20 cellular contexts compared by ENCODE assay signal in the genomic region with DNA sequence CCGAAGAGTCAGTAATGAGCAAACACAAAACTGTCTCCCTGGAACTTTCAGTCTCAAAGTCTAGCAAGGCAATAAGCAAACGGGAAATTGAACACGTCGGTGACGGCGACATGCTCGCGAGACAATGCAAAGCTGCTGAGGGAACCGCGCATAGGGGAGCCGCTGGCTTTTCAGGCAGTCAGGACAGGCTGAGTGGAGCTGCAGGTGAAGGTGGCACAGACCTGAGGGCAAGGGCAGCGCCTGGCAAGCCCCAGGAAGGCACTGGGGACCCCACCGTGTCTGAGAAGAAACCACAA. TPM values are rescaled to one million over a fixed set of nuclear protein-coding genes. Genes with fewer than 3 reads are reported as not detected.
A peak's percentile ranks its signal among the peaks of the same experiment; 100 is the strongest.
DNase-seq lines count a peak whose midpoint lies in the region; ATAC-seq, FAIRE-seq and TF ChIP-seq lines count a peak whose summit lies in the region.
"Had no signal": no experiment of that assay in that cellular context is flagged by ENCODE, and none has a peak within 500 bp of the region (broad histone marks: within the 10 kb centered on the region; RNA-seq: fewer than 3 reads in every experiment).

No MANE protein-coding gene starts in this region.

- H3K9ac ChIP-seq in HepG2 (ENCODE audit: insufficient read depth, low read depth, low read length) = no peak overlapping the region

- H3K4me3 Mint-ChIP-seq in nephron = peak overlapping the region in 2 of 3 experiments; percentile 26 to 48
- H3K4me3 Mint-ChIP-seq: central memory CD8-positive, alpha-beta T cell; memory B cell had no signal

- TF ChIP-seq CTCF in HepG2 (CRISPR knock-in tag; IDR thresholded peaks at IDR 0.05) (no peak), right lobe of liver (IDR thresholded peaks at IDR 0.05) (no peak), nephron (IDR thresholded peaks at IDR 0.05; ENCODE audit: unreplicated experiment in 3 of 3) (no peak)

- no peak for TF ChIP-seq EP300 in HepG2 (IDR thresholded peaks at IDR 0.05; ENCODE audit: low read depth in 2 of 2, low read length in 2 of 2)
- no peak for TF ChIP-seq EP300 in HepG2 (CRISPR knock-in tag; IDR thresholded peaks at IDR 0.05; ENCODE audit: borderline replicate concordance)

- H3K27ac ChIP-seq in HepG2 (ENCODE audit: extremely low read length, insufficient read depth, low read length) (no peak overlapping the region), right lobe of liver (no peak overlapping the region), caudate nucleus (ENCODE audit: low read depth, low read length) (no peak overlapping the region)
- H3K27ac ChIP-seq: HL-60 had no signal

- POLR2A ChIA-PET in HepG2 (lab: Yijun Ruan, JAX) = no interaction called here

- H3K4me1 Mint-ChIP-seq in nephron = peaks cover 32% of the 10 kb centered on the region

- no peak overlapping the region for H3K27ac Mint-ChIP-seq in nephron
- H3K27ac Mint-ChIP-seq: memory B cell had no signal

- BruUV-seq in HepG2 (replicated peaks; lab: Mats Ljungman, UMichigan) = no TSS peak

- H3K79me2 ChIP-seq in HepG2 (ENCODE audit: insufficient read depth, low read length) = peaks cover 39% of the 10 kb centered on the region

- H3K36me3 ChIP-seq in HepG2 (replicated peaks in 1 of 2; ENCODE audit: control insufficient read depth in 1 of 2, insufficient read depth in 2 of 2, low read length in 2 of 2) (peaks cover 9 to 36% of the 10 kb centered on the region in 2 experiments; a peak in 4 of 5 replicates), right lobe of liver (peaks cover 0 to 9% (median 4%) of the 10 kb centered on the region in 4 donors)

- no peak for TF ChIP-seq POLR2A in HepG2 (IDR thresholded peaks at IDR 0.05; ENCODE audit: insufficient read depth in 1 of 2, low read depth in 2 of 2, low read length in 2 of 2)
- TF ChIP-seq POLR2A in right lobe of liver (IDR thresholded peaks at IDR 0.05) = no peak

- CTCF ChIA-PET in HepG2 (lab: Yijun Ruan, JAX; ENCODE audit: low intra/inter-chr PET ratio, low total read pairs) = no interaction called here

- H2AFZ ChIP-seq in HepG2 (ENCODE audit: low read length) = no peak overlapping the region

- no peak overlapping the region for H3K4me2 ChIP-seq in HepG2 (ENCODE audit: low read depth, low read length)

- no peak for TF ChIP-seq RAD21 in HepG2 (CRISPR knock-in tag; IDR thresholded peaks at IDR 0.05)

- no peak for FAIRE-seq in HepG2 (lab: Jason Lieb, UNC)
- FAIRE-seq: frontal cortex had no signal

- H3K36me3 Mint-ChIP-seq in nephron (ENCODE audit: low read depth) = peaks cover 19% of the 10 kb centered on the region
- H3K36me3 Mint-ChIP-seq: natural killer cell had no signal

- no peak for DNase-seq in HepG2 (ENCODE audit: low spot score)
- no peak for DNase-seq in right lobe of liver
- no peak for DNase-seq in stimulated activated CD4-positive, alpha-beta T cell treated with anti-CD3 and anti-CD28 coated beads, Interleukin-4, amount 100 ng/mL, for 4 hours
- no peak for DNase-seq in caudate nucleus (lab: John Stamatoyannopoulos, UW)
- DNase-seq: activated naive CD4-positive, alpha-beta T cell treated with Interleukin-2 at 50 U/mL for 16 hours; CD4-positive, CD25-positive, alpha-beta regulatory T cell; DMS79; erythroblast; H7; kidney glomerular epithelial cell; natural killer cell; NCI-H1694; OCI-M1 had no signal

- no peak for ATAC-seq in HepG2
- no peak for ATAC-seq in right lobe of liver
- ATAC-seq in GM19324 (IDR thresholded peaks at IDR 0.05; ENCODE audit: low FRiP score, unreplicated experiment) = no peak
- ATAC-seq: natural killer cell had no signal

- H3K9me3 Mint-ChIP-seq in nephron = no peaks in the 10 kb centered on the region
- H3K9me3 Mint-ChIP-seq: CD4-positive, CD25-positive, alpha-beta regulatory T cell; central memory CD8-positive, alpha-beta T cell; IgD-negative memory B cell; memory B cell; natural killer cell had no signal

- H3K9me3 ChIP-seq in HepG2 (ENCODE audit: low read length) (no peaks in the 10 kb centered on the region), right lobe of liver (no peaks in the 10 kb centered on the region)

- in situ Hi-C loops in HepG2 (cut with HindIII; ENCODE audit: extremely low pct_ligation_motif_present, low pct_unique_long_range_greater_than_20kb) = no loop called here

- H3K4me1 ChIP-seq in HepG2 (ENCODE audit: insufficient read depth, low read length) (peaks cover 17% of the 10 kb centered on the region), right lobe of liver (peaks cover 0 to 22% (median 0%) of the 10 kb centered on the region in 4 donors)

- H4K20me1 ChIP-seq in HepG2 (ENCODE audit: insufficient read depth, low read length) = peaks cover 10% of the 10 kb centered on the region; the same call in 1 of the 2 replicates

- intact Hi-C loops in HepG2 (cut with micrococcal nuclease; ENCODE audit: unreplicated experiment) (no loop called here), right lobe of liver (cut with DNase I) (no loop called here)

- 92% methylated on average over 12 of the region's 13 CpGs for WGBS in HepG2 (ENCODE audit: low lambda C conversion rate)
- WGBS in right lobe of liver (ENCODE audit: insufficient coverage, low coverage, low lambda C conversion rate, missing lambda C conversion rate) = 88% methylated on average over 10 of the region's 13 CpGs

- H3K4me3 ChIP-seq in HepG2 (replicated peaks in 1 of 3; ENCODE audit: insufficient read depth in 1 of 3, low read depth in 2 of 3, low read length in 3 of 3) (no peak overlapping the region), right lobe of liver (no peak overlapping the region)

- H3K27me3 Mint-ChIP-seq in nephron (ENCODE audit: low read depth) = no peaks in the 10 kb centered on the region
- H3K27me3 Mint-ChIP-seq: CD4-positive, CD25-positive, alpha-beta regulatory T cell; central memory CD8-positive, alpha-beta T cell; IgD-negative memory B cell; memory B cell had no signal

- H3K27me3 ChIP-seq in HepG2 (ENCODE audit: control insufficient read depth in 1 of 2, insufficient read depth in 2 of 2, low read length in 2 of 2) (no peaks in the 10 kb centered on the region), right lobe of liver (no peaks in the 10 kb centered on the region)

RNA-seq across cellular contexts. Expression of gene INTS11, which starts 4.9 kb away (rescaled TPM):
- total RNA-seq in HepG2 (2016; rRNA removed; fragmentation: Illumina TruSeq; extraction: Trizol) (46.4 and 52.8 TPM in 2 replicates), right lobe of liver (10 to 100 TPM; 35.1 to 52.4 (median 43.5) TPM)
- total RNA-seq in HepG2 (2016; cell fraction: cytosol; rRNA removed; fragmentation: Illumina TruSeq; extraction: Trizol; ENCODE audit: low read depth) = 23.1 and 23.4 TPM in 2 replicates
- total RNA-seq in HepG2 (2016; cell fraction: insoluble cytoplasmic fraction; rRNA removed; fragmentation: Illumina TruSeq; extraction: Trizol) = 37.6 and 53.6 TPM in 2 replicates
- total RNA-seq in HepG2 (2016; cell fraction: membrane; rRNA removed; fragmentation: Illumina TruSeq; extraction: Trizol) = 22.1 and 22.9 TPM in 2 replicates
- total RNA-seq in HepG2 (2016; cell fraction: nucleus; rRNA removed; fragmentation: Illumina TruSeq; extraction: Trizol) = 43.7 and 54.4 TPM in 2 replicates
- polyA plus RNA-seq in HepG2 (2011; rRNA removed) = 94.8 and 104 TPM in 2 replicates
- 80.0 and 107 TPM in 2 replicates for polyA plus RNA-seq in HepG2 (2011; cell fraction: cytosol; rRNA removed)
- 412 and 553 TPM in 2 replicates for polyA plus RNA-seq in HepG2 (2011; cell fraction: nucleus; rRNA removed)
- polyA plus RNA-seq in HepG2 (2012) = 69.0 and 86.1 TPM in 2 replicates
- polyA plus RNA-seq in HepG2 (2016; cell fraction: cytosol; fragmentation: Illumina TruSeq; extraction: Trizol; ENCODE audit: low read depth) = 11.0 and 11.1 TPM in 2 replicates
- polyA plus RNA-seq in HepG2 (2016; cell fraction: insoluble cytoplasmic fraction; fragmentation: Illumina TruSeq; extraction: Trizol; ENCODE audit: low read depth) = 38.3 and 53.4 TPM in 2 replicates
- polyA plus RNA-seq in HepG2 (2016; cell fraction: membrane; fragmentation: Illumina TruSeq; extraction: Trizol; ENCODE audit: low read depth) = 14.8 and 15.0 TPM in 2 replicates
- polyA plus RNA-seq in HepG2 (2016; cell fraction: nucleus; fragmentation: Illumina TruSeq; extraction: Trizol; ENCODE audit: insufficient read depth, low read depth) = 173 and 181 TPM in 2 replicates
- polyA minus RNA-seq in HepG2 (2011; rRNA and poly(A)+ RNA removed; ENCODE audit: low replicate concordance) = 120 and 176 TPM in 2 replicates
- 37.5 and 38.1 TPM in 2 replicates for polyA minus RNA-seq in HepG2 (2011; cell fraction: cytosol; rRNA and poly(A)+ RNA removed)
- polyA minus RNA-seq in HepG2 (2011; cell fraction: nucleus; rRNA and poly(A)+ RNA removed) = 64.4 and 69.0 TPM in 2 replicates

RNA-seq across cellular contexts. Expression of gene CPTP, which starts 5.0 kb away (rescaled TPM):
- 7.2 and 9.3 TPM in 2 replicates for total RNA-seq in HepG2 (2016; rRNA removed; fragmentation: Illumina TruSeq; extraction: Trizol)
- 6.9 and 8.7 TPM in 2 replicates for total RNA-seq in HepG2 (2016; cell fraction: cytosol; rRNA removed; fragmentation: Illumina TruSeq; extraction: Trizol; ENCODE audit: low read depth)
- 6.2 and 9.8 TPM in 2 replicates for total RNA-seq in HepG2 (2016; cell fraction: insoluble cytoplasmic fraction; rRNA removed; fragmentation: Illumina TruSeq; extraction: Trizol)
- 15.1 and 19.3 TPM in 2 replicates for total RNA-seq in HepG2 (2016; cell fraction: membrane; rRNA removed; fragmentation: Illumina TruSeq; extraction: Trizol)
- total RNA-seq in HepG2 (2016; cell fraction: nucleus; rRNA removed; fragmentation: Illumina TruSeq; extraction: Trizol) = 7.2 and 8.0 TPM in 2 replicates
- polyA plus RNA-seq in HepG2 (2011; rRNA removed) = 5.5 and 8.0 TPM in 2 replicates
- polyA plus RNA-seq in HepG2 (2011; cell fraction: cytosol; rRNA removed) = 7.7 and 13.2 TPM in 2 replicates
- 11.5 and 12.6 TPM in 2 replicates for polyA plus RNA-seq in HepG2 (2011; cell fraction: nucleus; rRNA removed)
- polyA plus RNA-seq in HepG2 (2012) = 7.1 and 9.6 TPM in 2 replicates
- polyA plus RNA-seq in HepG2 (2016; cell fraction: cytosol; fragmentation: Illumina TruSeq; extraction: Trizol; ENCODE audit: low read depth) = 12.5 and 15.0 TPM in 2 replicates
- 13.9 and 15.2 TPM in 2 replicates for polyA plus RNA-seq in HepG2 (2016; cell fraction: insoluble cytoplasmic fraction; fragmentation: Illumina TruSeq; extraction: Trizol; ENCODE audit: low read depth)
- 23.5 and 26.0 TPM in 2 replicates for polyA plus RNA-seq in HepG2 (2016; cell fraction: membrane; fragmentation: Illumina TruSeq; extraction: Trizol; ENCODE audit: low read depth)
- 16.7 and 16.9 TPM in 2 replicates for polyA plus RNA-seq in HepG2 (2016; cell fraction: nucleus; fragmentation: Illumina TruSeq; extraction: Trizol; ENCODE audit: insufficient read depth, low read depth)
- polyA minus RNA-seq in HepG2 (2011; rRNA and poly(A)+ RNA removed; ENCODE audit: low replicate concordance) = 9.3 and 18.2 TPM in 2 replicates
- 13.4 and 15.4 TPM in 2 replicates for polyA minus RNA-seq in HepG2 (2011; cell fraction: cytosol; rRNA and poly(A)+ RNA removed)
- 9.8 and 11.6 TPM in 2 replicates for polyA minus RNA-seq in HepG2 (2011; cell fraction: nucleus; rRNA and poly(A)+ RNA removed)
- 10 to 100 TPM; 26.9 to 57.7 (median 33.1) TPM for total RNA-seq in right lobe of liver

RNA-seq across cellular contexts. Expression of gene PUSL1, which starts 11.2 kb away (rescaled TPM):
- total RNA-seq in HepG2 (2016; rRNA removed; fragmentation: Illumina TruSeq; extraction: Trizol) (21.7 and 22.2 TPM in 2 replicates), right lobe of liver (10 to 100 TPM in 2 of 6 experiments, 1 to 10 TPM in 4; 5.6 to 21.6 (median 8.4) TPM)
- total RNA-seq in HepG2 (2016; cell fraction: cytosol; rRNA removed; fragmentation: Illumina TruSeq; extraction: Trizol; ENCODE audit: low read depth) = 24.8 and 28.1 TPM in 2 replicates
- total RNA-seq in HepG2 (2016; cell fraction: insoluble cytoplasmic fraction; rRNA removed; fragmentation: Illumina TruSeq; extraction: Trizol) = 20.1 and 22.6 TPM in 2 replicates
- 31.7 and 36.4 TPM in 2 replicates for total RNA-seq in HepG2 (2016; cell fraction: membrane; rRNA removed; fragmentation: Illumina TruSeq; extraction: Trizol)
- total RNA-seq in HepG2 (2016; cell fraction: nucleus; rRNA removed; fragmentation: Illumina TruSeq; extraction: Trizol) = 11.4 and 12.3 TPM in 2 replicates
- polyA plus RNA-seq in HepG2 (2011; rRNA removed) = 8.3 and 9.8 TPM in 2 replicates
- polyA plus RNA-seq in HepG2 (2011; cell fraction: cytosol; rRNA removed) = 7.8 and 16.6 TPM in 2 replicates
- polyA plus RNA-seq in HepG2 (2011; cell fraction: nucleus; rRNA removed) = 25.8 and 26.1 TPM in 2 replicates
- polyA plus RNA-seq in HepG2 (2012) = 3.8 and 6.3 TPM in 2 replicates
- 31.1 and 33.4 TPM in 2 replicates for polyA plus RNA-seq in HepG2 (2016; cell fraction: cytosol; fragmentation: Illumina TruSeq; extraction: Trizol; ENCODE audit: low read depth)
- 23.1 and 24.5 TPM in 2 replicates for polyA plus RNA-seq in HepG2 (2016; cell fraction: insoluble cytoplasmic fraction; fragmentation: Illumina TruSeq; extraction: Trizol; ENCODE audit: low read depth)
- polyA plus RNA-seq in HepG2 (2016; cell fraction: membrane; fragmentation: Illumina TruSeq; extraction: Trizol; ENCODE audit: low read depth) = 29.1 and 32.2 TPM in 2 replicates
- polyA plus RNA-seq in HepG2 (2016; cell fraction: nucleus; fragmentation: Illumina TruSeq; extraction: Trizol; ENCODE audit: insufficient read depth, low read depth) = 20.2 and 22.1 TPM in 2 replicates
- 13.5 and 21.4 TPM in 2 replicates for polyA minus RNA-seq in HepG2 (2011; rRNA and poly(A)+ RNA removed; ENCODE audit: low replicate concordance)
- 5.6 and 5.9 TPM in 2 replicates for polyA minus RNA-seq in HepG2 (2011; cell fraction: cytosol; rRNA and poly(A)+ RNA removed)
- 6.5 and 9.0 TPM in 2 replicates for polyA minus RNA-seq in HepG2 (2011; cell fraction: nucleus; rRNA and poly(A)+ RNA removed)

RNA-seq across cellular contexts. Expression of gene TAS1R3, which starts 11.5 kb away (rescaled TPM):
- 0.15 TPM in 1 of 2 replicates, not detected in the other for total RNA-seq in HepG2 (2016; rRNA removed; fragmentation: Illumina TruSeq; extraction: Trizol)
- not detected in 2 replicates for total RNA-seq in HepG2 (2016; cell fraction: cytosol; rRNA removed; fragmentation: Illumina TruSeq; extraction: Trizol; ENCODE audit: low read depth)
- total RNA-seq in HepG2 (2016; cell fraction: insoluble cytoplasmic fraction; rRNA removed; fragmentation: Illumina TruSeq; extraction: Trizol) = 0.13 TPM in 1 of 2 replicates, not detected in the other
- total RNA-seq in HepG2 (2016; cell fraction: membrane; rRNA removed; fragmentation: Illumina TruSeq; extraction: Trizol) = not detected in 2 replicates
- 0.12 and 0.25 TPM in 2 replicates for total RNA-seq in HepG2 (2016; cell fraction: nucleus; rRNA removed; fragmentation: Illumina TruSeq; extraction: Trizol)
- polyA plus RNA-seq in HepG2 (2011; rRNA removed) = 0.13 and 0.20 TPM in 2 replicates
- 0.13 and 0.21 TPM in 2 replicates for polyA plus RNA-seq in HepG2 (2011; cell fraction: cytosol; rRNA removed)
- 1.5 and 2.4 TPM in 2 replicates for polyA plus RNA-seq in HepG2 (2011; cell fraction: nucleus; rRNA removed)
- 0.17 TPM in 2 replicates for polyA plus RNA-seq in HepG2 (2012)
- polyA plus RNA-seq in HepG2 (2016; cell fraction: cytosol; fragmentation: Illumina TruSeq; extraction: Trizol; ENCODE audit: low read depth) = not detected in 2 replicates
- polyA plus RNA-seq in HepG2 (2016; cell fraction: insoluble cytoplasmic fraction; fragmentation: Illumina TruSeq; extraction: Trizol; ENCODE audit: low read depth) = not detected in 2 replicates
- 0.07 TPM in 1 of 2 replicates, not detected in the other for polyA plus RNA-seq in HepG2 (2016; cell fraction: membrane; fragmentation: Illumina TruSeq; extraction: Trizol; ENCODE audit: low read depth)
- 0.25 and 0.30 TPM in 2 replicates for polyA plus RNA-seq in HepG2 (2016; cell fraction: nucleus; fragmentation: Illumina TruSeq; extraction: Trizol; ENCODE audit: insufficient read depth, low read depth)
- 1.2 TPM in 2 replicates for polyA minus RNA-seq in HepG2 (2011; rRNA and poly(A)+ RNA removed; ENCODE audit: low replicate concordance)
- 0.20 and 0.26 TPM in 2 replicates for polyA minus RNA-seq in HepG2 (2011; cell fraction: cytosol; rRNA and poly(A)+ RNA removed)
- polyA minus RNA-seq in HepG2 (2011; cell fraction: nucleus; rRNA and poly(A)+ RNA removed) = 0.64 and 0.75 TPM in 2 replicates
- 1 to 10 TPM in 2 of 6 experiments, under 1 TPM in 4; 0.10 to 2.7 (median 0.33) TPM for total RNA-seq in right lobe of liver

RNA-seq across cellular contexts. Expression of gene ACAP3, which starts 11.9 kb away (rescaled TPM):
- total RNA-seq in HepG2 (2016; rRNA removed; fragmentation: Illumina TruSeq; extraction: Trizol) = 16.4 and 29.4 TPM in 2 replicates
- 10.4 and 10.9 TPM in 2 replicates for total RNA-seq in HepG2 (2016; cell fraction: cytosol; rRNA removed; fragmentation: Illumina TruSeq; extraction: Trizol; ENCODE audit: low read depth)
- 13.5 and 33.2 TPM in 2 replicates for total RNA-seq in HepG2 (2016; cell fraction: insoluble cytoplasmic fraction; rRNA removed; fragmentation: Illumina TruSeq; extraction: Trizol)
- total RNA-seq in HepG2 (2016; cell fraction: membrane; rRNA removed; fragmentation: Illumina TruSeq; extraction: Trizol) = 10.5 and 11.3 TPM in 2 replicates
- total RNA-seq in HepG2 (2016; cell fraction: nucleus; rRNA removed; fragmentation: Illumina TruSeq; extraction: Trizol) = 35.1 and 37.0 TPM in 2 replicates
- polyA plus RNA-seq in HepG2 (2011; rRNA removed) = 50.8 and 56.3 TPM in 2 replicates
- 13.0 and 18.3 TPM in 2 replicates for polyA plus RNA-seq in HepG2 (2011; cell fraction: cytosol; rRNA removed)
- polyA plus RNA-seq in HepG2 (2011; cell fraction: nucleus; rRNA removed) = 917 and 1,082 TPM in 2 replicates
- polyA plus RNA-seq in HepG2 (2012) = 32.6 and 50.5 TPM in 2 replicates
- polyA plus RNA-seq in HepG2 (2016; cell fraction: cytosol; fragmentation: Illumina TruSeq; extraction: Trizol; ENCODE audit: low read depth) = 2.3 and 2.4 TPM in 2 replicates
- 11.7 and 14.4 TPM in 2 replicates for polyA plus RNA-seq in HepG2 (2016; cell fraction: insoluble cytoplasmic fraction; fragmentation: Illumina TruSeq; extraction: Trizol; ENCODE audit: low read depth)
- 6.7 and 8.0 TPM in 2 replicates for polyA plus RNA-seq in HepG2 (2016; cell fraction: membrane; fragmentation: Illumina TruSeq; extraction: Trizol; ENCODE audit: low read depth)
- 144 and 162 TPM in 2 replicates for polyA plus RNA-seq in HepG2 (2016; cell fraction: nucleus; fragmentation: Illumina TruSeq; extraction: Trizol; ENCODE audit: insufficient read depth, low read depth)
- polyA minus RNA-seq in HepG2 (2011; rRNA and poly(A)+ RNA removed; ENCODE audit: low replicate concordance) = 19.2 and 70.6 TPM in 2 replicates
- 16.2 and 18.0 TPM in 2 replicates for polyA minus RNA-seq in HepG2 (2011; cell fraction: cytosol; rRNA and poly(A)+ RNA removed)
- polyA minus RNA-seq in HepG2 (2011; cell fraction: nucleus; rRNA and poly(A)+ RNA removed) = 47.0 and 52.1 TPM in 2 replicates
- 10 to 100 TPM; 20.1 to 28.0 (median 22.0) TPM for total RNA-seq in right lobe of liver
